1 cellular context compared by ENCODE assay signal in genomic region chr20:63979549-63980316, GRCh38.
A peak's percentile ranks its signal among the peaks of the same experiment; 100 is the strongest.
TF ChIP-seq lines count a peak whose summit lies in the region.

Gene SAMD10, minus strand, starts transcription at chr20:63979642. Its CDS starts 175 bp downstream, at chr20:63979467.

TF ChIP-seq in HepG2, 621 proteins besides CTCF, POLR2A, EP300 and RAD21 (continued from another document and continues in another):
- TF ChIP-seq, protein P1, sequence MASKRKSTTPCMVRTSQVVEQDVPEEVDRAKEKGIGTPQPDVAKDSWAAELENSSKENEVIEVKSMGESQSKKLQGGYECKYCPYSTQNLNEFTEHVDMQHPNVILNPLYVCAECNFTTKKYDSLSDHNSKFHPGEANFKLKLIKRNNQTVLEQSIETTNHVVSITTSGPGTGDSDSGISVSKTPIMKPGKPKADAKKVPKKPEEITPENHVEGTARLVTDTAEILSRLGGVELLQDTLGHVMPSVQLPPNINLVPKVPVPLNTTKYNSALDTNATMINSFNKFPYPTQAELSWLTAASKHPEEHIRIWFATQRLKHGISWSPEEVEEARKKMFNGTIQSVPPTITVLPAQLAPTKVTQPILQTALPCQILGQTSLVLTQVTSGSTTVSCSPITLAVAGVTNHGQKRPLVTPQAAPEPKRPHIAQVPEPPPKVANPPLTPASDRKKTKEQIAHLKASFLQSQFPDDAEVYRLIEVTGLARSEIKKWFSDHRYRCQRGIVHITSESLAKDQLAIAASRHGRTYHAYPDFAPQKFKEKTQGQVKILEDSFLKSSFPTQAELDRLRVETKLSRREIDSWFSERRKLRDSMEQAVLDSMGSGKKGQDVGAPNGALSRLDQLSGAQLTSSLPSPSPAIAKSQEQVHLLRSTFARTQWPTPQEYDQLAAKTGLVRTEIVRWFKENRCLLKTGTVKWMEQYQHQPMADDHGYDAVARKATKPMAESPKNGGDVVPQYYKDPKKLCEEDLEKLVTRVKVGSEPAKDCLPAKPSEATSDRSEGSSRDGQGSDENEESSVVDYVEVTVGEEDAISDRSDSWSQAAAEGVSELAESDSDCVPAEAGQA (IDR thresholded peaks at IDR 0.05; ENCODE audit: low read depth), result no peak
- TF ChIP-seq, protein P1 (CRISPR knock-in tag; IDR thresholded peaks at IDR 0.05; ENCODE audit: borderline replicate concordance), result no peak
- TF ChIP-seq NBN (conservative IDR thresholded peaks at IDR 0.05) (no peak), ZNF768 (CRISPR knock-in tag; IDR thresholded peaks at IDR 0.05) (0 out of 2 replicates have a peak, but pooled peaks have one; percentile 35), ZNF597 (CRISPR knock-in tag; IDR thresholded peaks at IDR 0.05) (no peak), KAT2B (IDR thresholded peaks at IDR 0.05; ENCODE audit: borderline replicate concordance, low read depth, low read length) (no peak), ZNF20 (CRISPR knock-in tag; IDR thresholded peaks at IDR 0.05) (0 out of 2 replicates have a peak, but pooled peaks have one; percentile 9), CCDC6 (CRISPR knock-in tag; IDR thresholded peaks at IDR 0.05) (no peak; the same call in 1 of the 2 replicates), NR1H2 (CRISPR knock-in tag; IDR thresholded peaks at IDR 0.05; ENCODE audit: borderline replicate concordance, low read depth) (peak; percentile 47; the same call in 1 of the 2 replicates), MIER3 (CRISPR knock-in tag; IDR thresholded peaks at IDR 0.05; ENCODE audit: borderline replicate concordance) (no peak; the same call in 1 of the 2 replicates), ZNF75D (CRISPR knock-in tag; IDR thresholded peaks at IDR 0.05; ENCODE audit: borderline replicate concordance) (no peak), ZNF3 (CRISPR knock-in tag; IDR thresholded peaks at IDR 0.05) (no peak), PITX1 (CRISPR knock-in tag; IDR thresholded peaks at IDR 0.05) (no peak), EED (CRISPR knock-in tag; IDR thresholded peaks at IDR 0.05) (peak; percentile 74), ZBTB38 (CRISPR knock-in tag; IDR thresholded peaks at IDR 0.05) (0 out of 2 replicates have a peak, but pooled peaks have one; percentile 30), RORA (CRISPR knock-in tag; IDR thresholded peaks at IDR 0.05) (no peak), PHF20 (CRISPR knock-in tag; IDR thresholded peaks at IDR 0.05) (0 out of 2 replicates have a peak, but pooled peaks have one; percentile 30), PCBP1 (IDR thresholded peaks at IDR 0.05; ENCODE audit: borderline replicate concordance, low read depth, low read length) (0 out of 2 replicates have a peak, but pooled peaks have one; percentile 36), STAT5B (CRISPR knock-in tag; IDR thresholded peaks at IDR 0.05) (peak; percentile 21; the same call in 1 of the 2 replicates), TCF7L2 (IDR thresholded peaks at IDR 0.05; ENCODE audit: low read depth, low read length) (no peak), ZBTB44 (CRISPR knock-in tag; IDR thresholded peaks at IDR 0.05) (no peak), ZMYM4 (CRISPR knock-in tag; IDR thresholded peaks at IDR 0.05) (no peak), EEA1 (CRISPR knock-in tag; IDR thresholded peaks at IDR 0.05; ENCODE audit: borderline replicate concordance) (no peak), U2AF1 (optimal IDR thresholded peaks at IDR 0.05; ENCODE audit: low read depth, low read length) (peak; percentile 79), GABPB1 (CRISPR knock-in tag; IDR thresholded peaks at IDR 0.05) (no peak), HDAC1 (CRISPR knock-in tag; IDR thresholded peaks at IDR 0.05) (no peak), ZNF441 (CRISPR knock-in tag; IDR thresholded peaks at IDR 0.05; ENCODE audit: borderline replicate concordance) (no peak), ZBTB21 (CRISPR knock-in tag; IDR thresholded peaks at IDR 0.05) (no peak), BORCS8-MEF2B (CRISPR knock-in tag; IDR thresholded peaks at IDR 0.05) (no peak), SCMH1 (CRISPR knock-in tag; IDR thresholded peaks at IDR 0.05; ENCODE audit: borderline replicate concordance) (no peak), SYNCRIP (IDR thresholded peaks at IDR 0.05; ENCODE audit: insufficient read depth, low read depth, low read length) (no peak), ZNF230 (CRISPR knock-in tag; IDR thresholded peaks at IDR 0.05) (no peak), KLF11 (CRISPR knock-in tag; IDR thresholded peaks at IDR 0.05) (no peak), TFE3 (CRISPR knock-in tag; IDR thresholded peaks at IDR 0.05) (peak; percentile 59; the same call in 1 of the 2 replicates), ZNF337 (CRISPR knock-in tag; IDR thresholded peaks at IDR 0.05; ENCODE audit: borderline replicate concordance, low read depth) (0 out of 2 replicates have a peak, but pooled peaks have one; percentile 1), CBX1 (IDR thresholded peaks at IDR 0.05; ENCODE audit: low read depth) (no peak), MZF1 (CRISPR knock-in tag; IDR thresholded peaks at IDR 0.05; ENCODE audit: borderline replicate concordance) (no peak), ADNP (CRISPR knock-in tag; IDR thresholded peaks at IDR 0.05) (no peak), CENPT (CRISPR knock-in tag; IDR thresholded peaks at IDR 0.05; ENCODE audit: low read depth) (no peak), ZNF577 (CRISPR knock-in tag; IDR thresholded peaks at IDR 0.05; ENCODE audit: borderline replicate concordance, low read depth) (no peak)
- TF ChIP-seq, protein P2, sequence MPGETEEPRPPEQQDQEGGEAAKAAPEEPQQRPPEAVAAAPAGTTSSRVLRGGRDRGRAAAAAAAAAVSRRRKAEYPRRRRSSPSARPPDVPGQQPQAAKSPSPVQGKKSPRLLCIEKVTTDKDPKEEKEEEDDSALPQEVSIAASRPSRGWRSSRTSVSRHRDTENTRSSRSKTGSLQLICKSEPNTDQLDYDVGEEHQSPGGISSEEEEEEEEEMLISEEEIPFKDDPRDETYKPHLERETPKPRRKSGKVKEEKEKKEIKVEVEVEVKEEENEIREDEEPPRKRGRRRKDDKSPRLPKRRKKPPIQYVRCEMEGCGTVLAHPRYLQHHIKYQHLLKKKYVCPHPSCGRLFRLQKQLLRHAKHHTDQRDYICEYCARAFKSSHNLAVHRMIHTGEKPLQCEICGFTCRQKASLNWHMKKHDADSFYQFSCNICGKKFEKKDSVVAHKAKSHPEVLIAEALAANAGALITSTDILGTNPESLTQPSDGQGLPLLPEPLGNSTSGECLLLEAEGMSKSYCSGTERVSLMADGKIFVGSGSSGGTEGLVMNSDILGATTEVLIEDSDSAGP (CRISPR knock-in tag; IDR thresholded peaks at IDR 0.05; ENCODE audit: borderline replicate concordance), result 0 out of 2 replicates have a peak, but pooled peaks have one; percentile 2
- TF ChIP-seq, protein P3, sequence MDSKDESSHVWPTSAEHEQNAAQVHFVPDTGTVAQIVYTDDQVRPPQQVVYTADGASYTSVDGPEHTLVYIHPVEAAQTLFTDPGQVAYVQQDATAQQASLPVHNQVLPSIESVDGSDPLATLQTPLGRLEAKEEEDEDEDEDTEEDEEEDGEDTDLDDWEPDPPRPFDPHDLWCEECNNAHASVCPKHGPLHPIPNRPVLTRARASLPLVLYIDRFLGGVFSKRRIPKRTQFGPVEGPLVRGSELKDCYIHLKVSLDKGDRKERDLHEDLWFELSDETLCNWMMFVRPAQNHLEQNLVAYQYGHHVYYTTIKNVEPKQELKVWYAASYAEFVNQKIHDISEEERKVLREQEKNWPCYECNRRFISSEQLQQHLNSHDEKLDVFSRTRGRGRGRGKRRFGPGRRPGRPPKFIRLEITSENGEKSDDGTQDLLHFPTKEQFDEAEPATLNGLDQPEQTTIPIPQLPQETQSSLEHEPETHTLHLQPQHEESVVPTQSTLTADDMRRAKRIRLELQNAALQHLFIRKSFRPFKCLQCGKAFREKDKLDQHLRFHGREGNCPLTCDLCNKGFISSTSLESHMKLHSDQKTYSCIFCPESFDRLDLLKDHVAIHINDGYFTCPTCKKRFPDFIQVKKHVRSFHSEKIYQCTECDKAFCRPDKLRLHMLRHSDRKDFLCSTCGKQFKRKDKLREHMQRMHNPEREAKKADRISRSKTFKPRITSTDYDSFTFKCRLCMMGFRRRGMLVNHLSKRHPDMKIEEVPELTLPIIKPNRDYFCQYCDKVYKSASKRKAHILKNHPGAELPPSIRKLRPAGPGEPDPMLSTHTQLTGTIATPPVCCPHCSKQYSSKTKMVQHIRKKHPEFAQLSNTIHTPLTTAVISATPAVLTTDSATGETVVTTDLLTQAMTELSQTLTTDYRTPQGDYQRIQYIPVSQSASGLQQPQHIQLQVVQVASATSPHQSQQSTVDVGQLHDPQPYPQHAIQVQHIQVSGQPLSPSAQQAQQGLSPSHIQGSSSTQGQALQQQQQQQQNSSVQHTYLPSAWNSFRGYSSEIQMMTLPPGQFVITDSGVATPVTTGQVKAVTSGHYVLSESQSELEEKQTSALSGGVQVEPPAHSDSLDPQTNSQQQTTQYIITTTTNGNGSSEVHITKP (CRISPR knock-in tag; IDR thresholded peaks at IDR 0.05; ENCODE audit: low read depth), result no peak
- TF ChIP-seq, protein P4, sequence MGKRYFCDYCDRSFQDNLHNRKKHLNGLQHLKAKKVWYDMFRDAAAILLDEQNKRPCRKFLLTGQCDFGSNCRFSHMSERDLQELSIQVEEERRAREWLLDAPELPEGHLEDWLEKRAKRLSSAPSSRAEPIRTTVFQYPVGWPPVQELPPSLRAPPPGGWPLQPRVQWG (CRISPR knock-in tag; IDR thresholded peaks at IDR 0.05; ENCODE audit: borderline replicate concordance, low read depth), result no peak
- TF ChIP-seq, protein P5, sequence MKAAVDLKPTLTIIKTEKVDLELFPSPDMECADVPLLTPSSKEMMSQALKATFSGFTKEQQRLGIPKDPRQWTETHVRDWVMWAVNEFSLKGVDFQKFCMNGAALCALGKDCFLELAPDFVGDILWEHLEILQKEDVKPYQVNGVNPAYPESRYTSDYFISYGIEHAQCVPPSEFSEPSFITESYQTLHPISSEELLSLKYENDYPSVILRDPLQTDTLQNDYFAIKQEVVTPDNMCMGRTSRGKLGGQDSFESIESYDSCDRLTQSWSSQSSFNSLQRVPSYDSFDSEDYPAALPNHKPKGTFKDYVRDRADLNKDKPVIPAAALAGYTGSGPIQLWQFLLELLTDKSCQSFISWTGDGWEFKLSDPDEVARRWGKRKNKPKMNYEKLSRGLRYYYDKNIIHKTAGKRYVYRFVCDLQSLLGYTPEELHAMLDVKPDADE (CRISPR knock-in tag; IDR thresholded peaks at IDR 0.05), result no peak; the same call in 1 of the 2 replicates
